29 cellular contexts compared by ENCODE assay signal in genomic region chr7:2202361-2202761, GRCh38. TPM values are rescaled to one million over a fixed set of nuclear protein-coding genes. Genes with fewer than 3 reads are reported as not detected.
A peak's percentile ranks its signal among the peaks of the same experiment; 100 is the strongest.
DNase-seq lines count a peak whose midpoint lies in the region; ATAC-seq, FAIRE-seq and TF ChIP-seq lines count a peak whose summit lies in the region.
"Had no signal": no experiment of that assay in that cellular context is flagged by ENCODE, and none has a peak within 500 bp of the region (broad histone marks: within the 10 kb centered on the region; RNA-seq: fewer than 3 reads in every experiment).

No MANE protein-coding gene starts in this region.

- H3K4me2 ChIP-seq in BLaER1, result peak overlapping the region; percentile 86
- H3K4me2 ChIP-seq: smooth muscle cell had no signal

- intact Hi-C loops in kidney (cut with DNase I), result loop anchor here (10.0 kb wide), 1 partner anchor 618 kb away; no protein-coding TSS in a partner anchor

- DNase-seq in H7 (peak; percentile 57), kidney (peak; percentile 33), progenitor cell of endocrine pancreas (ENCODE audit: low spot score, unreplicated experiment) (no peak), NCI-H1930 (lab: John Stamatoyannopoulos, UW) (no peak), SW480 (ENCODE audit: low spot score) (no peak)
- DNase-seq: ACHN; activated naive CD4-positive, alpha-beta T cell treated with Interleukin-2 at 50 U/mL for 16 hours; foreskin fibroblast; kidney glomerular epithelial cell; MV-4-11; NCI-H1436; NCI-H345; NCI-H748 treated with DMSO at 0.1 percent for 48 hours; retina; SHP77 treated with DMSO at 0.1 percent for 48 hours; stimulated activated naive CD4-positive, alpha-beta T cell treated with Interleukin-2 at 50 U/mL for 16 hours; SW 1271; T-helper 9 cell; WERI-Rb-1 had no signal

- peaks cover 28% of the 10 kb centered on the region; the same call in 1 of the 2 replicates for H4K20me1 ChIP-seq in BLaER1

- H3K9me3 ChIP-seq in BLaER1 (no peaks in the 10 kb centered on the region), kidney (ENCODE audit: control insufficient read depth in 1 of 2, low read length in 2 of 2) (no peaks in the 10 kb centered on the region)
- H3K9me3 ChIP-seq: esophagus muscularis mucosa, suprapubic skin, uterus had no signal

- peaks cover 18% of the 10 kb centered on the region for H3K36me3 Mint-ChIP-seq in progenitor cell of endocrine pancreas (ENCODE audit: insufficient read depth)
- H3K36me3 Mint-ChIP-seq: IgD-negative memory B cell; natural killer cell treated with Interleukin-12 subunit alpha and Interleukin-12 subunit beta and Interleukin-15 and Interleukin-18, amount 100 ng/mL, for 72 hours had no signal

- FAIRE-seq in kidney (lab: Jason Lieb, UNC), result no peak

- no peak for ATAC-seq in HG02981 (IDR thresholded peaks at IDR 0.05; ENCODE audit: unreplicated experiment)
- ATAC-seq: natural killer cell treated with Interleukin-12 subunit alpha and Interleukin-12 subunit beta and Interleukin-15 and Interleukin-18, amount 100 ng/mL, for 72 hours; Panc1 had no signal

- H3K9ac ChIP-seq in BLaER1, result peak overlapping the region; percentile 55; the same call in 1 of the 2 replicates
- no peak overlapping the region for H3K9ac ChIP-seq in kidney (ENCODE audit: low read length in 2 of 2)

- H3K27ac Mint-ChIP-seq in progenitor cell of endocrine pancreas, result peak overlapping the region; percentile 24
- H3K27ac Mint-ChIP-seq: IgD-negative memory B cell; natural killer cell treated with Interleukin-12 subunit alpha and Interleukin-12 subunit beta and Interleukin-15 and Interleukin-18, amount 100 ng/mL, for 72 hours had no signal

- H3K9me3 Mint-ChIP-seq in progenitor cell of endocrine pancreas (ENCODE audit: low read depth), result no peaks in the 10 kb centered on the region
- H3K9me3 Mint-ChIP-seq: IgD-negative memory B cell; natural killer cell treated with Interleukin-12 subunit alpha and Interleukin-12 subunit beta and Interleukin-15 and Interleukin-18, amount 100 ng/mL, for 72 hours had no signal

- no peaks in the 10 kb centered on the region for H3K27me3 Mint-ChIP-seq in progenitor cell of endocrine pancreas
- H3K27me3 Mint-ChIP-seq: IgD-negative memory B cell; natural killer cell treated with Interleukin-12 subunit alpha and Interleukin-12 subunit beta and Interleukin-15 and Interleukin-18, amount 100 ng/mL, for 72 hours had no signal

- H3K4me3 ChIP-seq in BLaER1 (no peak overlapping the region), H7 (ENCODE audit: insufficient read depth, low read depth, low read length) (no peak overlapping the region), kidney (ENCODE audit: low read length in 2 of 2) (no peak overlapping the region)
- H3K4me3 ChIP-seq: esophagus muscularis mucosa, lung, smooth muscle cell, suprapubic skin, uterus had no signal

- no peaks in the 10 kb centered on the region for H3K4me1 Mint-ChIP-seq in progenitor cell of endocrine pancreas (ENCODE audit: low read depth)

- peaks cover 80% of the 10 kb centered on the region for H3K4me1 ChIP-seq in BLaER1
- peaks cover 0 to 3% of the 10 kb centered on the region in 2 donors for H3K4me1 ChIP-seq in kidney (ENCODE audit: control insufficient read depth in 1 of 2, insufficient read depth in 1 of 2, low read depth in 1 of 2, low read length in 2 of 2)
- H3K4me1 ChIP-seq: suprapubic skin had no signal

- no peaks in the 10 kb centered on the region for H3K27me3 ChIP-seq in BLaER1
- H3K27me3 ChIP-seq in H7 (ENCODE audit: control insufficient read depth, insufficient read depth, low read length), result no peaks in the 10 kb centered on the region
- H3K27me3 ChIP-seq: esophagus muscularis mucosa, suprapubic skin, uterus had no signal

- H3K27ac ChIP-seq in BLaER1 (peak overlapping the region; percentile 67), kidney (ENCODE audit: low read depth in 2 of 2, low read length in 2 of 2) (no peak overlapping the region)
- H3K27ac ChIP-seq: esophagus muscularis mucosa, suprapubic skin, uterus, WERI-Rb-1 had no signal

- peaks cover 73% of the 10 kb centered on the region for H3K36me3 ChIP-seq in BLaER1
- peaks cover 7% of the 10 kb centered on the region for H3K36me3 ChIP-seq in H7 (replicated peaks; ENCODE audit: control insufficient read depth, insufficient read depth, low read length)
- H3K36me3 ChIP-seq in kidney (ENCODE audit: control insufficient read depth in 1 of 2, insufficient read depth in 2 of 2, low read length in 2 of 2), result peaks cover 0 to 3% of the 10 kb centered on the region in 2 donors
- H3K36me3 ChIP-seq: uterus had no signal

- TF ChIP-seq CTCF in kidney (IDR thresholded peaks at IDR 0.05; ENCODE audit: borderline replicate concordance, extremely low read depth, insufficient read depth) (no peak), progenitor cell of endocrine pancreas (IDR thresholded peaks at IDR 0.05; ENCODE audit: unreplicated experiment) (no peak)

- no peak overlapping the region for H3K4me3 Mint-ChIP-seq in progenitor cell of endocrine pancreas (ENCODE audit: low read depth)
- H3K4me3 Mint-ChIP-seq: natural killer cell treated with Interleukin-12 subunit alpha and Interleukin-12 subunit beta and Interleukin-15 and Interleukin-18, amount 100 ng/mL, for 72 hours had no signal

RNA-seq across cellular contexts. Expression of gene MAD1L1, which starts 30.4 kb away (rescaled TPM):
- 44.7 and 63.0 TPM in 2 replicates for total RNA-seq in H7 (2014; rRNA removed; shearing (Covaris generic))
- total RNA-seq in kidney (45.2 TPM), progenitor cell of endocrine pancreas (49.8 and 50.6 TPM in 2 replicates)
- 33.2 TPM for polyA plus RNA-seq in kidney (ENCODE audit: insufficient read depth, low read depth, low replicate concordance)

RNA-seq across cellular contexts. Expression of gene MRM2, which starts 39.6 kb away (rescaled TPM):
- 25.8 and 32.6 TPM in 2 replicates for total RNA-seq in H7 (2014; rRNA removed; shearing (Covaris generic))
- 25.6 TPM for total RNA-seq in kidney
- polyA plus RNA-seq in kidney (ENCODE audit: insufficient read depth, low read depth, low replicate concordance), result 25.6 TPM
- total RNA-seq in progenitor cell of endocrine pancreas, result 28.7 and 29.5 TPM in 2 replicates

RNA-seq across cellular contexts. Expression of gene NUDT1, which starts 39.7 kb away (rescaled TPM):
- total RNA-seq in H7 (2014; rRNA removed; shearing (Covaris generic)), result 101 and 117 TPM in 2 replicates
- total RNA-seq in kidney (9.3 TPM), progenitor cell of endocrine pancreas (17.2 and 22.1 TPM in 2 replicates)
- 12.1 TPM for polyA plus RNA-seq in kidney (ENCODE audit: insufficient read depth, low read depth, low replicate concordance)

Comparison
In these comparisons a context has a peak if more than half of its experiments do, and no peak if none do; other contexts are left out.
1. DNase-seq: peak in H7 (single experiment) and kidney (single experiment); none in progenitor cell of endocrine pancreas (single experiment), NCI-H1930 (0 of 2) and SW480 (single experiment).